In genomic region chr5:133716475-133717183, GRCh38 we compare ENCODE assay signal across 28 cellular contexts.
"Had no signal": no experiment of that assay in that cellular context is flagged by ENCODE, and none has a peak within 500 bp of the region (broad histone marks: within the 10 kb centered on the region; RNA-seq: fewer than 3 reads in every experiment).

No MANE protein-coding gene starts in this region.

- H3K9me3 ChIP-seq: ovary, thyroid gland, vagina had no signal

- H3K27ac ChIP-seq: neural progenitor cell, ovary, parathyroid adenoma, psoas muscle, right lobe of liver, sigmoid colon, stomach, thoracic aorta, thyroid gland, tibial nerve, upper lobe of left lung, vagina had no signal

- H3K9ac ChIP-seq: neural progenitor cell, parathyroid adenoma had no signal

- H3K36me3 ChIP-seq: neural progenitor cell, ovary, right lobe of liver, sigmoid colon, stomach, thoracic aorta, thyroid gland, tibial nerve, upper lobe of left lung, vagina had no signal

- ATAC-seq: psoas muscle; right cardiac atrium; stimulated activated effector memory CD8-positive, alpha-beta T cell treated with anti-CD3 and anti-CD28 coated beads, Interleukin-12 subunit alpha, Interleukin-12 subunit beta, amount 100 ng/mL, for 72 hours; stimulated activated naive B cell treated with anti-CD40 and anti-IgM and Interleukin-4, amounts not matched to agents 10 μg/mL and 1 μg/mL and 100 μg/mL, for 72 hours had no signal

- DNase-seq: occipital lobe; ovary; posterior cingulate gyrus; psoas muscle; right cardiac atrium; sigmoid colon; small intestine; stimulated activated CD4-positive, alpha-beta T cell treated with anti-CD3 and anti-CD28 coated beads, Interleukin-15, amount 100 ng/mL, for 24 hours; stimulated activated CD4-positive, alpha-beta T cell treated with anti-CD3 and anti-CD28 coated beads, Interleukin-2, amount 100 ng/mL, for 24 hours; stimulated activated CD4-positive, alpha-beta T cell treated with anti-CD3 and anti-CD28 coated beads, Interleukin-2, amount 100 ng/mL, for 48 hours; stimulated activated CD4-positive, alpha-beta T cell treated with anti-CD3 and anti-CD28 coated beads, Interleukin-4, amount 100 ng/mL, for 24 hours; stimulated activated naive B cell treated with anti-CD40 and anti-IgM and Interleukin-4, amounts not matched to agents 10 μg/mL and 1 μg/mL and 100 μg/mL, for 72 hours; stimulated activated naive CD4-positive, alpha-beta T cell treated with Interleukin-2 at 50 U/mL for 16 hours; stomach; thyroid gland; trophoblast cell; upper lobe of left lung had no signal

- H2AFZ ChIP-seq: parathyroid adenoma had no signal

- H3K79me2 ChIP-seq: parathyroid adenoma had no signal

- H3K4me2 ChIP-seq: neural progenitor cell had no signal

- H3K4me3 Mint-ChIP-seq: nephron; neural progenitor cell; stimulated activated effector memory CD8-positive, alpha-beta T cell treated with anti-CD3 and anti-CD28 coated beads, Interleukin-12 subunit alpha, Interleukin-12 subunit beta, amount 100 ng/mL, for 72 hours; stimulated activated naive B cell treated with anti-CD40 and anti-IgM and Interleukin-4, amounts not matched to agents 10 μg/mL and 1 μg/mL and 100 μg/mL, for 72 hours; stimulated activated naive CD8-positive, alpha-beta T cell treated with anti-CD3 and anti-CD28 coated beads, Interleukin-15, Interleukin-2, amounts not matched to agents 100 ng/mL and 50 ng/mL, for 24 hours had no signal

- H3K27ac Mint-ChIP-seq: nephron; neural progenitor cell; progenitor cell of endocrine pancreas; stimulated activated effector memory CD8-positive, alpha-beta T cell treated with anti-CD3 and anti-CD28 coated beads, Interleukin-12 subunit alpha, Interleukin-12 subunit beta, amount 100 ng/mL, for 72 hours; stimulated activated naive B cell treated with anti-CD40 and anti-IgM and Interleukin-4, amounts not matched to agents 10 μg/mL and 1 μg/mL and 100 μg/mL, for 72 hours; stimulated activated naive CD8-positive, alpha-beta T cell treated with anti-CD3 and anti-CD28 coated beads, Interleukin-15, Interleukin-2, amounts not matched to agents 100 ng/mL and 50 ng/mL, for 24 hours had no signal

- H3K4me1 ChIP-seq: parathyroid adenoma, psoas muscle, right lobe of liver, sigmoid colon, stomach, thyroid gland, tibial nerve, vagina had no signal

- H3K4me3 ChIP-seq: neural progenitor cell, ovary, psoas muscle, right lobe of liver, sigmoid colon, stomach, thoracic aorta, thyroid gland, tibial nerve, upper lobe of left lung, vagina had no signal

- H3K36me3 Mint-ChIP-seq: stimulated activated effector memory CD8-positive, alpha-beta T cell treated with anti-CD3 and anti-CD28 coated beads, Interleukin-12 subunit alpha, Interleukin-12 subunit beta, amount 100 ng/mL, for 72 hours had no signal

- H3K4me1 Mint-ChIP-seq: nephron; stimulated activated effector memory CD8-positive, alpha-beta T cell treated with anti-CD3 and anti-CD28 coated beads, Interleukin-12 subunit alpha, Interleukin-12 subunit beta, amount 100 ng/mL, for 72 hours; stimulated activated naive B cell treated with anti-CD40 and anti-IgM and Interleukin-4, amounts not matched to agents 10 μg/mL and 1 μg/mL and 100 μg/mL, for 72 hours had no signal

- H3K27me3 ChIP-seq: neural progenitor cell, ovary, right lobe of liver, sigmoid colon, stomach, thyroid gland, tibial nerve, upper lobe of left lung, vagina had no signal

- FAIRE-seq: small intestine, urothelium cell line had no signal
